ENCODE assay signal across 1 cellular context in the genomic region with DNA sequence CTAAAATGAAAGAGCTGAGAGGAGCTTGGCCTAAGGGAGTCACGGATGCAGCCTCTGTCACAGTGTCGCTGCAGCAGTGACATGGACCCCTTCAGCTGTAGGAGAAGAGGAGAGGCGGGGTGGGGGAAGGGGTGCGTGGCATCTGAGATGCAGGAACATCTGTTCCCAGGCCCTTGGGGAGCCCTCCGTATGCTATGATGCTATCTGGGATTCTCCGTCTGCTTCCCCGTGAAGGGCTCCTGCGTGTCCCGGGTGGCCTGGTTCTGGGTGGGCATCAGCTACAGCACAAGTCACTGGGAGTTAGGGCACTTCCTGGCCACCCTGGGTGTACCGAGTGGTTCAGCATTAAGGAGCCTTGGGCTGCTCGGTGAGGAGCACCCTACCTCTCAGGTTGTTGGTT.
TF ChIP-seq lines count a peak whose summit lies in the region.

No MANE protein-coding gene starts in this region.

TF ChIP-seq in H1, 55 proteins besides CTCF, POLR2A, EP300 and RAD21:
- TF ChIP-seq, protein P1, sequence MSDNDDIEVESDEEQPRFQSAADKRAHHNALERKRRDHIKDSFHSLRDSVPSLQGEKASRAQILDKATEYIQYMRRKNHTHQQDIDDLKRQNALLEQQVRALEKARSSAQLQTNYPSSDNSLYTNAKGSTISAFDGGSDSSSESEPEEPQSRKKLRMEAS (IDR thresholded peaks at IDR 0.05): no peak
- TF ChIP-seq BRCA1 (IDR thresholded peaks at IDR 0.05; ENCODE audit: low read depth, low read length) (no peak), CBX8 (IDR thresholded peaks at IDR 0.05; ENCODE audit: borderline replicate concordance, low read depth, low read length) (no peak), EGR1 (IDR thresholded peaks at IDR 0.05; ENCODE audit: borderline replicate concordance, low read depth, low read length) (no peak), RBBP5 (IDR thresholded peaks at IDR 0.05; ENCODE audit: borderline replicate concordance, low read depth, low read length) (no peak), CHD1 (IDR thresholded peaks at IDR 0.05; ENCODE audit: low read depth, low read length) (no peak), SP2 (IDR thresholded peaks at IDR 0.05; ENCODE audit: low read length) (no peak), EZH2 (IDR thresholded peaks at IDR 0.05; ENCODE audit: low read depth, low read length, severe bottlenecking) (no peak)
- TF ChIP-seq, protein P2, sequence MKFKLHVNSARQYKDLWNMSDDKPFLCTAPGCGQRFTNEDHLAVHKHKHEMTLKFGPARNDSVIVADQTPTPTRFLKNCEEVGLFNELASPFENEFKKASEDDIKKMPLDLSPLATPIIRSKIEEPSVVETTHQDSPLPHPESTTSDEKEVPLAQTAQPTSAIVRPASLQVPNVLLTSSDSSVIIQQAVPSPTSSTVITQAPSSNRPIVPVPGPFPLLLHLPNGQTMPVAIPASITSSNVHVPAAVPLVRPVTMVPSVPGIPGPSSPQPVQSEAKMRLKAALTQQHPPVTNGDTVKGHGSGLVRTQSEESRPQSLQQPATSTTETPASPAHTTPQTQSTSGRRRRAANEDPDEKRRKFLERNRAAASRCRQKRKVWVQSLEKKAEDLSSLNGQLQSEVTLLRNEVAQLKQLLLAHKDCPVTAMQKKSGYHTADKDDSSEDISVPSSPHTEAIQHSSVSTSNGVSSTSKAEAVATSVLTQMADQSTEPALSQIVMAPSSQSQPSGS (IDR thresholded peaks at IDR 0.05; ENCODE audit: low read length): no peak
- TF ChIP-seq, protein P3, sequence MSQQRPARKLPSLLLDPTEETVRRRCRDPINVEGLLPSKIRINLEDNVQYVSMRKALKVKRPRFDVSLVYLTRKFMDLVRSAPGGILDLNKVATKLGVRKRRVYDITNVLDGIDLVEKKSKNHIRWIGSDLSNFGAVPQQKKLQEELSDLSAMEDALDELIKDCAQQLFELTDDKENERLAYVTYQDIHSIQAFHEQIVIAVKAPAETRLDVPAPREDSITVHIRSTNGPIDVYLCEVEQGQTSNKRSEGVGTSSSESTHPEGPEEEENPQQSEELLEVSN (IDR thresholded peaks at IDR 0.05): no peak
